ENCODE assay signal across 2 cellular contexts in the genomic region with DNA sequence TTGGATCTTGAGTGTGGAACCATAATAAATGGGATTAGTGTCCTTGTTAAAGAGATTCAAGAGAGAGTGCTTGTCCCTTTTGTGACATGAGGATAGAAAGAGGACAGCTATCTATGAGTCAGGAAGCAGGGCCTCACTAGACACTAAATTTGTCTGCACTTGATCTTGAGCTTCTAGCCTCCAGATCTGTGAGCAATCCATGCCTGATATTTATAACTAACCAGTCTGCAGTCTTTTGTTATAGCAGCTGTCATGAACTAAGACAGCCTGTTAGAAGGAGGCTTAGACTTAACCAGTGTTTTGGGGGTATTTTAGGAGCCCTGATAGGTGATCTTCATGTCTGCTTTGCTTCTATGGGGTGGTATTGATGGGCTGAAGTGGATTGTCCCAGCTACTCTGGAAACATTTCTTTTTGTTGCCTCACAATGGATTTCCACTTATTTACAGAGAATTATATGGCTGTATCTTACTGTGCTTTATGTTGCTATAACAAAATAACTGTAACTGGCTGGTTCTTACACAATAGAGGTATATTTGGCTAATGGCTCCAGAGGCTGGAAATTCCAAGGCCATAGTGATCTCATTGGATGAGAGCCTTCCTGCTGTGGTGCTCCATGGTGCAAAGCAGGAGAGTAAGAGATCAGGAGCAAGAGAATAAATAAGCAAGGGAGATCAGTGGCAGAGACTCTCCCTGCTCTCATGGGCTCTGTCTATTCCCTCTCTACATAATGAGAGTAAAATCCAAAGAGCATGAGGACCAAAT.
TF ChIP-seq lines count a peak whose summit lies in the region.

No MANE protein-coding gene starts in this region.

TF ChIP-seq in HEK293, 187 proteins besides CTCF, POLR2A, EP300 and RAD21 (continued from another document):
- TF ChIP-seq ZNF560 (tag by site-specific recombination; IDR thresholded peaks at IDR 0.05; ENCODE audit: borderline replicate concordance): no peak
- TF ChIP-seq ZNF341 (tag by site-specific recombination; IDR thresholded peaks at IDR 0.05; ENCODE audit: low read depth): no peak
- TF ChIP-seq MEIS1 (CRISPR knock-in tag; IDR thresholded peaks at IDR 0.05; ENCODE audit: borderline replicate concordance): no peak
- TF ChIP-seq ZNF133 (tag by site-specific recombination; IDR thresholded peaks at IDR 0.05): no peak
- no peak for TF ChIP-seq ZNF404 (tag by site-specific recombination; IDR thresholded peaks at IDR 0.05)
- no peak for TF ChIP-seq ZNF184 (tag by site-specific recombination; IDR thresholded peaks at IDR 0.05)
- no peak for TF ChIP-seq ZNF366 (tag by site-specific recombination; conservative IDR thresholded peaks at IDR 0.05)

TF ChIP-seq in liver, 16 proteins besides CTCF, POLR2A, EP300 and RAD21 (continued from another document):
- TF ChIP-seq, protein P1, sequence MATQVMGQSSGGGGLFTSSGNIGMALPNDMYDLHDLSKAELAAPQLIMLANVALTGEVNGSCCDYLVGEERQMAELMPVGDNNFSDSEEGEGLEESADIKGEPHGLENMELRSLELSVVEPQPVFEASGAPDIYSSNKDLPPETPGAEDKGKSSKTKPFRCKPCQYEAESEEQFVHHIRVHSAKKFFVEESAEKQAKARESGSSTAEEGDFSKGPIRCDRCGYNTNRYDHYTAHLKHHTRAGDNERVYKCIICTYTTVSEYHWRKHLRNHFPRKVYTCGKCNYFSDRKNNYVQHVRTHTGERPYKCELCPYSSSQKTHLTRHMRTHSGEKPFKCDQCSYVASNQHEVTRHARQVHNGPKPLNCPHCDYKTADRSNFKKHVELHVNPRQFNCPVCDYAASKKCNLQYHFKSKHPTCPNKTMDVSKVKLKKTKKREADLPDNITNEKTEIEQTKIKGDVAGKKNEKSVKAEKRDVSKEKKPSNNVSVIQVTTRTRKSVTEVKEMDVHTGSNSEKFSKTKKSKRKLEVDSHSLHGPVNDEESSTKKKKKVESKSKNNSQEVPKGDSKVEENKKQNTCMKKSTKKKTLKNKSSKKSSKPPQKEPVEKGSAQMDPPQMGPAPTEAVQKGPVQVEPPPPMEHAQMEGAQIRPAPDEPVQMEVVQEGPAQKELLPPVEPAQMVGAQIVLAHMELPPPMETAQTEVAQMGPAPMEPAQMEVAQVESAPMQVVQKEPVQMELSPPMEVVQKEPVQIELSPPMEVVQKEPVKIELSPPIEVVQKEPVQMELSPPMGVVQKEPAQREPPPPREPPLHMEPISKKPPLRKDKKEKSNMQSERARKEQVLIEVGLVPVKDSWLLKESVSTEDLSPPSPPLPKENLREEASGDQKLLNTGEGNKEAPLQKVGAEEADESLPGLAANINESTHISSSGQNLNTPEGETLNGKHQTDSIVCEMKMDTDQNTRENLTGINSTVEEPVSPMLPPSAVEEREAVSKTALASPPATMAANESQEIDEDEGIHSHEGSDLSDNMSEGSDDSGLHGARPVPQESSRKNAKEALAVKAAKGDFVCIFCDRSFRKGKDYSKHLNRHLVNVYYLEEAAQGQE (IDR thresholded peaks at IDR 0.05): no peak
- no peak for TF ChIP-seq HNF4A (conservative IDR thresholded peaks at IDR 0.05)
- TF ChIP-seq, protein P2, sequence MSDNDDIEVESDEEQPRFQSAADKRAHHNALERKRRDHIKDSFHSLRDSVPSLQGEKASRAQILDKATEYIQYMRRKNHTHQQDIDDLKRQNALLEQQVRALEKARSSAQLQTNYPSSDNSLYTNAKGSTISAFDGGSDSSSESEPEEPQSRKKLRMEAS (IDR thresholded peaks at IDR 0.05): no peak
- TF ChIP-seq, protein P3, sequence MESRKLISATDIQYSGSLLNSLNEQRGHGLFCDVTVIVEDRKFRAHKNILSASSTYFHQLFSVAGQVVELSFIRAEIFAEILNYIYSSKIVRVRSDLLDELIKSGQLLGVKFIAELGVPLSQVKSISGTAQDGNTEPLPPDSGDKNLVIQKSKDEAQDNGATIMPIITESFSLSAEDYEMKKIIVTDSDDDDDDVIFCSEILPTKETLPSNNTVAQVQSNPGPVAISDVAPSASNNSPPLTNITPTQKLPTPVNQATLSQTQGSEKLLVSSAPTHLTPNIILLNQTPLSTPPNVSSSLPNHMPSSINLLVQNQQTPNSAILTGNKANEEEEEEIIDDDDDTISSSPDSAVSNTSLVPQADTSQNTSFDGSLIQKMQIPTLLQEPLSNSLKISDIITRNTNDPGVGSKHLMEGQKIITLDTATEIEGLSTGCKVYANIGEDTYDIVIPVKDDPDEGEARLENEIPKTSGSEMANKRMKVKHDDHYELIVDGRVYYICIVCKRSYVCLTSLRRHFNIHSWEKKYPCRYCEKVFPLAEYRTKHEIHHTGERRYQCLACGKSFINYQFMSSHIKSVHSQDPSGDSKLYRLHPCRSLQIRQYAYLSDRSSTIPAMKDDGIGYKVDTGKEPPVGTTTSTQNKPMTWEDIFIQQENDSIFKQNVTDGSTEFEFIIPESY (IDR thresholded peaks at IDR 0.05): no peak
- no peak for TF ChIP-seq ATF3 (IDR thresholded peaks at IDR 0.05)
- TF ChIP-seq GABPA (IDR thresholded peaks at IDR 0.05 in 1 of 2, conservative IDR thresholded peaks at IDR 0.05 in 1 of 2): no peak
- no peak for TF ChIP-seq SP1 (IDR thresholded peaks at IDR 0.05)
- TF ChIP-seq EGR1 (IDR thresholded peaks at IDR 0.05; ENCODE audit: low read depth in 2 of 2): no peak
- TF ChIP-seq JUND (IDR thresholded peaks at IDR 0.05): no peak
- TF ChIP-seq TAF1 (conservative IDR thresholded peaks at IDR 0.05): no peak
- no peak for TF ChIP-seq YY1 (IDR thresholded peaks at IDR 0.05)
- no peak for TF ChIP-seq FOXA2 (IDR thresholded peaks at IDR 0.05)
- TF ChIP-seq RXRA (IDR thresholded peaks at IDR 0.05): no peak
